In the genomic region with DNA sequence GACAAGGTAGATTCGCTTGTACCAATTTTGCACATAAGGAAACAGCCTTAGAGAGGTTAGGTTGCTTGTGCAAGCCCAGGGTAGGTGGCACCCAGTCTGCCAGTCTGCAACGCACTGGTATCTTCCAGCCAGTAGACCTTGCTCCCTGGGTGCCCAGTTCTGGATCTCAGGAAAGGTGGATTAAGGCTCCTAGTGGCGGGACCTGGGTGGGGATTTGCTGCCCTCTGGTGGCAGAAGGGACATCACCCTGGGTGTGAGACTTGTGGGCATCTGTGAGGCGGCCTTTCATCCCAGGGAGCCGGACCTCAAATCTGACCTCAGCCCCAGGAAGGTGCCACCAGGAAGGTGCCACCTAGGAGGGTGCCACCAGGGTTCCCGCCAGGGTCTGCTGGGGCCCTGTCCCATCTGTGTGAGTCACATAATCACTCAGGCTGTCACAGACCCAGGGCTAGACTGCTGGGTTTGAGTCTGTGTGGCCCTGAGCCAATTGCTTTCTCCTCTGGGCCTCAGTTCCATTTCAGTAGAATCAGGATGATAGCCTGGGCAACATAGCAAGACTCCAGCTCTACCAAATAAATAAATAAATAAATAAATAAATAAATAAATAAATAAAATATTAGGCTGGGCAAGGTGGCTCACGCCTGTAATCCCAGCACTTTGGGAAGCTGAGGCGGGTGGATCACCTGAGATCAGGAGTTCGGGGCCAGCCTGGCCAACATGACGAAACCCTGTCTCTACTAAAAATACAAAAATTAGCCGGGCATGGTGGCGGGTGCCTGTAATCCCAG, we compare ENCODE assay signal across 9 cellular contexts. TPM values are rescaled to one million over a fixed set of nuclear protein-coding genes. Genes with fewer than 3 reads are reported as not detected.
DNase-seq lines count a peak whose midpoint lies in the region; ATAC-seq, FAIRE-seq and TF ChIP-seq lines count a peak whose summit lies in the region.
"Had no signal": no experiment of that assay in that cellular context is flagged by ENCODE, and none has a peak within 500 bp of the region (broad histone marks: within the 10 kb centered on the region; RNA-seq: fewer than 3 reads in every experiment).

No MANE protein-coding gene starts in this region.

- H3K27ac Mint-ChIP-seq in astrocyte (ENCODE audit: unreplicated experiment): no peak overlapping the region

- peaks cover 11% of the 10 kb centered on the region for H3K4me1 Mint-ChIP-seq in astrocyte (ENCODE audit: low read depth, unreplicated experiment)

- no peak overlapping the region for H3K9ac ChIP-seq in astrocyte (ENCODE audit: low read length)
- H3K9ac ChIP-seq: BLaER1 treated with 17β-estradiol and CSF1 and Interleukin-3, amounts not matched to agents 10 nM and 100 nM had no signal

- H3K36me3 ChIP-seq in astrocyte (ENCODE audit: insufficient read depth, low read length) (peaks cover 8% of the 10 kb centered on the region), gastrocnemius medialis (peaks cover 0 to 4% of the 10 kb centered on the region in 2 donors)

- no peak overlapping the region for H3K27ac ChIP-seq in astrocyte (ENCODE audit: low read depth, low read length)
- no peak overlapping the region for H3K27ac ChIP-seq in gastrocnemius medialis
- H3K27ac ChIP-seq: BLaER1 treated with 17β-estradiol and CSF1 and Interleukin-3, amounts not matched to agents 10 nM and 100 nM had no signal

- in situ Hi-C loops in gastrocnemius medialis (cut with MboI; ENCODE audit: low sequenced_read_pairs in 4 of 4): loop anchor here (5.0 to 25.0 kb wide), 2 partner anchors 109 to 854 kb away; no protein-coding TSS in a partner anchor

- H3K27me3 ChIP-seq in astrocyte (ENCODE audit: insufficient read depth, low read length): no peaks in the 10 kb centered on the region
- no peaks in the 10 kb centered on the region for H3K27me3 ChIP-seq in gastrocnemius medialis
- H3K27me3 ChIP-seq: BLaER1 treated with 17β-estradiol and CSF1 and Interleukin-3, amounts not matched to agents 10 nM and 100 nM had no signal

- intact Hi-C loops in gastrocnemius medialis (cut with DNase I; ENCODE audit: low total_unique reads): loop anchor here (1.0 kb wide), 1 partner anchor 112 kb away; no protein-coding TSS in a partner anchor

- H3K9me3 ChIP-seq in astrocyte (ENCODE audit: insufficient read depth, low read depth, low read length) (no peaks in the 10 kb centered on the region), gastrocnemius medialis (no peaks in the 10 kb centered on the region)
- H3K9me3 ChIP-seq: BLaER1 treated with 17β-estradiol and CSF1 and Interleukin-3, amounts not matched to agents 10 nM and 100 nM had no signal

- H3K27me3 Mint-ChIP-seq in astrocyte (ENCODE audit: low read depth, unreplicated experiment): no peaks in the 10 kb centered on the region

- no peak for FAIRE-seq in astrocyte (lab: Jason Lieb, UNC)

- H3K4me3 ChIP-seq in astrocyte (ENCODE audit: insufficient read depth, low read depth, low read length) (no peak overlapping the region), gastrocnemius medialis (no peak overlapping the region)
- H3K4me3 ChIP-seq: BLaER1 treated with 17β-estradiol and CSF1 and Interleukin-3, amounts not matched to agents 10 nM and 100 nM had no signal

- no peaks in the 10 kb centered on the region for H3K79me2 ChIP-seq in astrocyte (ENCODE audit: insufficient read depth, low read length)

- H3K4me1 ChIP-seq in astrocyte (ENCODE audit: insufficient read depth, low read length) (peaks cover 12% of the 10 kb centered on the region), gastrocnemius medialis (peaks cover 0 to 5% of the 10 kb centered on the region in 2 donors)

- H3K9me3 Mint-ChIP-seq in astrocyte (ENCODE audit: unreplicated experiment): no peaks in the 10 kb centered on the region

- no peak for TF ChIP-seq POLR2A in gastrocnemius medialis (IDR thresholded peaks at IDR 0.05)

- peak; percentile 68 for TF ChIP-seq CTCF in astrocyte (IDR thresholded peaks at IDR 0.05; ENCODE audit: insufficient read depth, low read depth, low read length)
- peak; percentile 91 to 96 (median 94) for TF ChIP-seq CTCF in gastrocnemius medialis (IDR thresholded peaks at IDR 0.05 in 4 of 5, conservative IDR thresholded peaks at IDR 0.05 in 1 of 5)

- no peak overlapping the region for H3K4me3 Mint-ChIP-seq in astrocyte (ENCODE audit: unreplicated experiment)

- peak; percentile 88 to 91 for ATAC-seq in gastrocnemius medialis
- no peak for ATAC-seq in GM19395 (IDR thresholded peaks at IDR 0.05; ENCODE audit: unreplicated experiment)

- H4K20me1 ChIP-seq in astrocyte (ENCODE audit: insufficient read depth, low read length): peaks cover 18% of the 10 kb centered on the region

- DNase-seq in NCI-H446 (lab: John Stamatoyannopoulos, UW): peak; percentile 19 to 74
- DNase-seq in NCI-H446 treated with DMSO at 0.1 percent for 48 hours (lab: John Stamatoyannopoulos, UW): no peak
- peak; percentile 19 for DNase-seq in NCI-H128 (lab: John Stamatoyannopoulos, UW; ENCODE audit: unreplicated experiment)
- DNase-seq in T-helper 2 cell: peak; percentile 41 to 59 (median 46)
- peak; percentile 27 for DNase-seq in astrocyte (ENCODE audit: low read depth)
- peak; percentile 78 for DNase-seq in hepatic stellate cell (ENCODE audit: low spot score)
- DNase-seq in gastrocnemius medialis: peak; percentile 62 to 81

- H3K4me2 ChIP-seq in astrocyte (ENCODE audit: low read length): no peak overlapping the region
- H3K4me2 ChIP-seq: BLaER1 treated with 17β-estradiol and CSF1 and Interleukin-3, amounts not matched to agents 10 nM and 100 nM had no signal

- peaks cover 11% of the 10 kb centered on the region for H3K36me3 Mint-ChIP-seq in astrocyte (ENCODE audit: low read depth, unreplicated experiment)

- H2AFZ ChIP-seq in astrocyte (ENCODE audit: low read depth, low read length): no peak overlapping the region

RNA-seq across cellular contexts. Expression of gene PRKRIP1, which starts 5.3 kb away (rescaled TPM):
- total RNA-seq in astrocyte: 35.1 and 37.3 TPM in 2 replicates
- 10 to 100 TPM in 3 of 4 donors, 1 to 10 TPM in 1; 6.1 to 22.1 (median 13.4) TPM for total RNA-seq in gastrocnemius medialis

RNA-seq across cellular contexts. Expression of gene SPDYE6, which starts 34.6 kb away (rescaled TPM):
- total RNA-seq in astrocyte: not detected in 2 replicates
- total RNA-seq in gastrocnemius medialis: not detected

RNA-seq across cellular contexts. Expression of gene ORAI2, which starts 42.5 kb away (rescaled TPM):
- total RNA-seq in astrocyte (57.6 and 64.4 TPM in 2 replicates), gastrocnemius medialis (1 to 10 TPM; 1.8 to 4.1 (median 2.3) TPM)

Comparison
In these comparisons a context has a peak if more than half of its experiments do, and no peak if none do; other contexts are left out.
1. RNA of gene ORAI2, which starts 42.5 kb away (total RNA-seq): 57.6 to 64.4 TPM in astrocyte; 1.8 to 4.1 TPM in gastrocnemius medialis; every median in the first group is over 10 times any median in the second.